Comparison of ENCODE assay signal across 23 cellular contexts in the genomic region with DNA sequence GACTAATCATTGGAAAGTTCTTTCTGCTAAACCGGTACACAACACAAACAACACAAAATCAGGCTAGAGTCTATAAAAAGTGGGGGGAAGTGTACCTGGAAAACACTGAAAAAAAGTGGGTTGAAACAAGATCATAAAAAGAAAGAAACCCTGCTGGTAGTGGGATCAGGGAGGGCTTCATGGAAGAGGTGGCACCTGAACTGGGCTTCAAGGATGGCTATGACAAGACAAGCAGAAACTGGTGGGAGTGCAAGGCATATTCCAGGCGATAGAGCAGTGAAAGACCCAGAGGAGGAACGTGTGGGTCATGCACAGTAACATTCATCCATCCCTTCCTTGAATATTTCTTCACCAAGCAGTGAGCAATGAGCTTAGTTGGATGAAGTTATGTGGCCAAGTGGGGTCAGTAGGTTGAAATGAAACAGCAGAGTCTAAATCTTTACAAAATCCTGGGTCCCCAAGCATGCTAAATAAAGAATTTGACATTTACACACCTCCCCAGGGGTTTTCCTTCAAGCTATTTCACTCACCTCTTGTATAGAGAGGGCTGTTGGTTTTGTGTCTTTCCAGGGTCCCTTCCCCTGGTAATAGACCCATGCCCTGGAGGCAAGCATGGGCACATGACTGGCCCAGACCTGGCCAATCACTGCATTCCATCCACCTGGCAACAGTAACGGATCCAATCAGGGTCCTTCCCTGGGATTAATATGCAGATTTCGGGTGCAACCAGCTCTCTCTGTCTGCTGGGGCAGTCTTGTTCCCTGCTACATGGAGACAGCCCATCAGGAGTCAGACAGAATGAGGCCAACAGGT. TPM values are rescaled to one million over a fixed set of nuclear protein-coding genes. Genes with fewer than 3 reads are reported as not detected.
DNase-seq lines count a peak whose midpoint lies in the region; ATAC-seq, FAIRE-seq and TF ChIP-seq lines count a peak whose summit lies in the region.
"Had no signal": no experiment of that assay in that cellular context is flagged by ENCODE, and none has a peak within 500 bp of the region (broad histone marks: within the 10 kb centered on the region; RNA-seq: fewer than 3 reads in every experiment).

No MANE protein-coding gene starts in this region.

- no peak for TF ChIP-seq POLR2A in H1 (IDR thresholded peaks at IDR 0.05; ENCODE audit: control extremely low read depth in 1 of 2, low read depth in 2 of 2, low read length in 2 of 2)

- H3K27me3 ChIP-seq in A673 (replicated peaks; ENCODE audit: insufficient read depth, low read depth, low read length, poor library complexity) = no peaks in the 10 kb centered on the region
- H3K27me3 ChIP-seq in H1 (replicated peaks in 1 of 4; ENCODE audit: control insufficient read depth in 3 of 4, extremely low read depth in 1 of 4, insufficient read depth in 3 of 4, low read length in 3 of 4) = no peaks in the 10 kb centered on the region
- H3K27me3 ChIP-seq in dorsolateral prefrontal cortex = no peaks in the 10 kb centered on the region
- H3K27me3 ChIP-seq: heart right ventricle had no signal

- H4K5ac ChIP-seq in H1 (ENCODE audit: insufficient read length, low read depth, low read length) = no peak overlapping the region

- H3K27ac ChIP-seq in A673 (ENCODE audit: low read depth, low read length, poor library complexity, severe bottlenecking) = no peak overlapping the region
- H3K27ac ChIP-seq in H1 (ENCODE audit: low read depth, low read length) = no peak overlapping the region
- H3K27ac ChIP-seq in dorsolateral prefrontal cortex = no peak overlapping the region
- H3K27ac ChIP-seq: HL-60, lower lobe of right lung had no signal

- TF ChIP-seq EP300 in H1 (IDR thresholded peaks at IDR 0.05; ENCODE audit: borderline replicate concordance in 1 of 2, low read depth in 2 of 2, low read length in 2 of 2) = no peak

- H2AFZ ChIP-seq in H1 (ENCODE audit: low read length) = no peak overlapping the region

- H3K79me1 ChIP-seq in H1 (ENCODE audit: low read depth, low read length) = no peaks in the 10 kb centered on the region

- H3K79me2 ChIP-seq in H1 (ENCODE audit: control insufficient read depth in 1 of 2, insufficient read depth in 2 of 2, low read length in 2 of 2) = no peaks in the 10 kb centered on the region

- CTCF ChIA-PET in A673 (lab: Charles Lee) (interaction anchor here (0.6 kb wide), 2 partner anchors 10 to 277 kb away, joined by 3 to 8 read pairs; partner anchors contain the start of gene VSIR), H1 (lab: Charles Lee; ENCODE audit: partially characterized antibody) (interaction anchor here (0.6 to 9.8 kb wide), 19 partner anchors 10 to 299 kb away, joined by 3 to 100 read pairs (median 13); partner anchors contain the start of gene CHST3)

- H2BK5ac ChIP-seq in H1 (ENCODE audit: low read depth, low read length) = no peak overlapping the region

- H3K56ac ChIP-seq in H1 (replicated peaks; ENCODE audit: insufficient read length, low read depth, low read length) = no peak overlapping the region

- DNase-seq in A673 (ENCODE audit: low spot score) (peak; percentile 20), GM12865 (ENCODE audit: low read depth) (peak; percentile 21), NCI-H524 treated with DMSO at 0.1 percent for 48 hours (lab: John Stamatoyannopoulos, UW) (peak; percentile 5), H1 (ENCODE audit: low read depth in 1 of 2, low spot score in 2 of 2) (no peak), left colon (no peak), dorsolateral prefrontal cortex (no peak), RKO (ENCODE audit: low spot score) (no peak)
- DNase-seq: activated CD4-positive, alpha-beta T cell treated with anti-CD3 and anti-CD28 coated beads for 36 hours; activated naive CD4-positive, alpha-beta T cell treated with Interleukin-2 at 50 U/mL for 16 hours; activated T-cell treated with anti-CD3 and anti-CD28 coated beads, Interleukin-2, amount 50 U/mL, for 4 hours; aorta; CD4-positive, CD25-positive, alpha-beta regulatory T cell; GF-D8; lower lobe of right lung; NCI-H2171; NCI-H526 treated with DMSO at 0.1 percent for 48 hours; SHP77 treated with DMSO at 0.1 percent for 48 hours; T-helper 1 cell had no signal

- no peak for ATAC-seq in left colon
- no peak for ATAC-seq in HG03378 (IDR thresholded peaks at IDR 0.05; ENCODE audit: unreplicated experiment)
- ATAC-seq: activated CD4-positive, alpha-beta T cell treated with anti-CD3 and anti-CD28 coated beads for 36 hours; activated T-cell treated with anti-CD3 and anti-CD28 coated beads, Interleukin-2, amount 50 U/mL, for 4 hours; lower lobe of right lung had no signal

- H4K91ac ChIP-seq in H1 (replicated peaks; ENCODE audit: insufficient read length, low read length) = no peak overlapping the region

- H3K18ac ChIP-seq in H1 (ENCODE audit: extremely low read depth, low read length) = no peak overlapping the region

- no peak overlapping the region for H3K23ac ChIP-seq in H1 (ENCODE audit: insufficient read length)

- intact Hi-C loops in A673 (cut with micrococcal nuclease; ENCODE audit: unreplicated experiment) = loop anchor here (5.0 to 10.0 kb wide), 5 partner anchors 93 to 735 kb away; partner anchors contain the start of gene SLC29A3
- intact Hi-C loops in left colon (cut with DNase I, micrococcal nuclease) = loop anchor here (2.0 to 10.0 kb wide), 4 partner anchors 93 to 285 kb away; no protein-coding TSS in a partner anchor
- intact Hi-C loops in dorsolateral prefrontal cortex (cut with DNase I) = loop anchor here (2.0 to 10.0 kb wide), 9 partner anchors 75 to 735 kb away; partner anchors contain the start of genes SLC29A3 (in 2 of the 2), ANAPC16 (in 1 of the 2) and ASCC1 (in 1 of the 2)

- no peaks in the 10 kb centered on the region for H4K20me1 ChIP-seq in H1 (replicated peaks in 1 of 2; ENCODE audit: control insufficient read depth in 1 of 2, insufficient read depth in 2 of 2, low read length in 2 of 2)

- no peak for TF ChIP-seq CTCF in A673 (conservative IDR thresholded peaks at IDR 0.05; ENCODE audit: low read depth, low read length)
- no peak for TF ChIP-seq CTCF in GM12865 (IDR thresholded peaks at IDR 0.05; ENCODE audit: insufficient read depth, low read depth, low read length, missing control alignments)
- TF ChIP-seq CTCF in H1 (IDR thresholded peaks at IDR 0.05; ENCODE audit: control extremely low read depth in 1 of 3, insufficient read depth in 1 of 3, low read depth in 1 of 3, low read length in 3 of 3) = no peak
- no peak for TF ChIP-seq CTCF in dorsolateral prefrontal cortex (IDR thresholded peaks at IDR 0.05 in 54 of 56, conservative IDR thresholded peaks at IDR 0.05 in 2 of 56; ENCODE audit: low read depth in 1 of 56, partially characterized antibody in 56 of 56)

- no peak overlapping the region for H3K9ac ChIP-seq in H1 (replicated peaks in 1 of 4; ENCODE audit: extremely low read depth in 1 of 4, low read depth in 3 of 4, low read length in 3 of 4)

- no TSS peak for BruUV-seq in A673 (replicated peaks; lab: Mats Ljungman, UMichigan)

- 84% methylated on average over 5 of the region's 5 CpGs; no CpG with 5 or more reads in 1 of the 2 experiments for WGBS in H1 (ENCODE audit: extremely low coverage in 1 of 2, insufficient coverage in 1 of 2, insufficient read length in 1 of 2, insufficient replicate concordance in 2 of 2, low coverage in 1 of 2, low lambda C conversion rate in 2 of 2, missing lambda C conversion rate in 1 of 2), 2 experiments

- no peaks in the 10 kb centered on the region for H3K36me3 ChIP-seq in A673 (ENCODE audit: insufficient read depth, low read length, poor library complexity, severe bottlenecking)
- no peaks in the 10 kb centered on the region for H3K36me3 ChIP-seq in H1 (ENCODE audit: control insufficient read depth in 2 of 4, insufficient read depth in 4 of 4, low read length in 3 of 4)
- H3K36me3 ChIP-seq: heart right ventricle, lower lobe of right lung had no signal

- no peak overlapping the region for H3K4ac ChIP-seq in H1 (replicated peaks; ENCODE audit: insufficient read length, low read depth, low read length)

- H2BK12ac ChIP-seq in H1 (ENCODE audit: low read depth, low read length) = no peak overlapping the region

- H3K4me1 ChIP-seq in A673 (ENCODE audit: insufficient read depth, low read length, poor library complexity, severe bottlenecking) (no peaks in the 10 kb centered on the region), H1 (replicated peaks in 1 of 4; ENCODE audit: control insufficient read depth in 3 of 4, insufficient read depth in 4 of 4, low read length in 3 of 4) (no peaks in the 10 kb centered on the region; a peak in 2 of 7 replicates)

- no peaks in the 10 kb centered on the region for H3K9me3 ChIP-seq in A673 (ENCODE audit: low read depth, low read length, poor library complexity, severe bottlenecking)
- H3K9me3 ChIP-seq in H1 (ENCODE audit: insufficient read depth in 2 of 2, low read depth in 1 of 2, low read length in 1 of 2) = 0 out of 4 replicates have a peak, but pooled peaks cover 0 to 4% of the 10 kb centered on the region in 2 experiments
- H3K9me3 ChIP-seq: lower lobe of right lung had no signal

- H2BK20ac ChIP-seq in H1 (ENCODE audit: low read length) = no peak overlapping the region

- H3K14ac ChIP-seq in H1 (ENCODE audit: insufficient read length) = no peak overlapping the region

- no peak for TF ChIP-seq RAD21 in H1 (IDR thresholded peaks at IDR 0.05 in 1 of 2, conservative IDR thresholded peaks at IDR 0.05 in 1 of 2; ENCODE audit: low read depth in 2 of 2, low read length in 2 of 2)

- no peak overlapping the region for H4K8ac ChIP-seq in H1 (ENCODE audit: extremely low read depth, insufficient read depth, low read length)

- no peak for FAIRE-seq in H1 (lab: Jason Lieb, UNC)
- FAIRE-seq: islet of Langerhans had no signal

- 0 out of 2 replicates have a peak overlapping the region, but pooled peaks have one; percentile 0 for H2AK5ac ChIP-seq in H1 (ENCODE audit: low read depth, low read length)

- H3K4me2 ChIP-seq in H1 (ENCODE audit: insufficient read depth in 1 of 2, low read depth in 2 of 2, low read length in 2 of 2) = no peak overlapping the region

- no peak overlapping the region for H3K4me3 ChIP-seq in A673 (ENCODE audit: low read depth, low read length, poor library complexity, severe bottlenecking)
- H3K4me3 ChIP-seq in GM12865 (ENCODE audit: low read depth, low read length) = no peak overlapping the region
- no peak overlapping the region for H3K4me3 ChIP-seq in H1 (ENCODE audit: extremely low read depth in 1 of 4, insufficient read depth in 2 of 4, low read depth in 3 of 4, low read length in 4 of 4)
- no peak overlapping the region for H3K4me3 ChIP-seq in dorsolateral prefrontal cortex
- H3K4me3 ChIP-seq: heart right ventricle, lower lobe of right lung had no signal

- POLR2A ChIA-PET in A673 (lab: Charles Lee; ENCODE audit: low non-redundant PET) (no interaction called here), H1 (lab: Charles Lee; ENCODE audit: partially characterized antibody) (interaction anchor here (0.6 to 1.1 kb wide), 3 partner anchors 8 to 223 kb away, joined by 3 read pairs; partner anchors contain the start of gene DDIT4)

- no peak overlapping the region for H2BK15ac ChIP-seq in H1 (ENCODE audit: low read length)

- no peaks in the 10 kb centered on the region for H3K23me2 ChIP-seq in H1 (ENCODE audit: low read depth, low read length)

- no peak overlapping the region for H2BK120ac ChIP-seq in H1 (replicated peaks; ENCODE audit: low read depth, low read length)

RNA-seq across cellular contexts. Expression of gene SPOCK2, which starts 38.2 kb away (rescaled TPM):
- total RNA-seq in A673 (2021) (0.11 and 0.32 TPM in 2 replicates), left colon (1 to 10 TPM; 2.3 to 4.5 TPM), dorsolateral prefrontal cortex (100 to 1,000 TPM in 119 of 120 experiments, 10 to 100 TPM in 1; 94.6 to 335 (median 260) TPM)
- 1.6 and 1.9 TPM in 2 replicates for total RNA-seq in H1 (2021; fragmentation: NEBNext Ultra II Directional; extraction: Animal tissue kit (Norgen Biotek cat#: 25700))
- polyA plus RNA-seq in H1 (2011; rRNA removed) = 1.5 and 2.6 TPM in 2 replicates
- polyA plus RNA-seq in H1 (2011; cell fraction: cytosol; rRNA removed) = 2.2 TPM
- 2.9 TPM for polyA plus RNA-seq in H1 (2011; cell fraction: nucleus; rRNA removed)
- 0.66 to 1.3 TPM (median 0.98 TPM) in 4 replicates for polyA plus RNA-seq in H1 (2012, experiment 1 of 2)
- 0.63 TPM for polyA plus RNA-seq in H1 (2012, experiment 2 of 2)
- polyA plus RNA-seq in H1 (2013, experiment 1 of 2) = 2.2 TPM
- polyA plus RNA-seq in H1 (2013, experiment 2 of 2) = 2.1 TPM
- 1.1 TPM in 2 replicates for polyA minus RNA-seq in H1 (2011; rRNA and poly(A)+ RNA removed)
- polyA minus RNA-seq in H1 (2011; cell fraction: cytosol; rRNA and poly(A)+ RNA removed) = 0.73 TPM
- 2.9 TPM for polyA minus RNA-seq in H1 (2011; cell fraction: nucleus; rRNA and poly(A)+ RNA removed)
- total RNA-seq: M059J had no signal

Comparison
In these comparisons a context has a peak if more than half of its experiments do, and no peak if none do; other contexts are left out.
1. DNase-seq: peak in A673 (single experiment), GM12865 (single experiment) and NCI-H524 treated with DMSO at 0.1 percent for 48 hours (single experiment); none in H1 (0 of 2), left colon (0 of 2), dorsolateral prefrontal cortex (0 of 10) and RKO (single experiment).
2. RNA of gene SPOCK2, which starts 38.2 kb away (total RNA-seq): 94.6 to 335 TPM in dorsolateral prefrontal cortex; 2.3 to 4.5 TPM in left colon, 1.6 to 1.9 TPM in H1 and 0.11 to 0.32 TPM in A673; every median in the first group is over 10 times any median in the second.